In genomic region chrX:153728951-153729631, GRCh38 we compare ENCODE assay signal across 20 cellular contexts. TPM values are rescaled to one million over a fixed set of nuclear protein-coding genes. Genes with fewer than 3 reads are reported as not detected.
A peak's percentile ranks its signal among the peaks of the same experiment; 100 is the strongest.
DNase-seq lines count a peak whose midpoint lies in the region; ATAC-seq, FAIRE-seq and TF ChIP-seq lines count a peak whose summit lies in the region.
"Had no signal": no experiment of that assay in that cellular context is flagged by ENCODE, and none has a peak within 500 bp of the region (broad histone marks: within the 10 kb centered on the region; RNA-seq: fewer than 3 reads in every experiment).

No MANE protein-coding gene starts in this region.

- CTCF ChIA-PET in IMR-90 (lab: Yijun Ruan, JAX) = no interaction called here

- 0 out of 2 replicates have a peak, but pooled peaks cover 5% of the 10 kb centered on the region for H3K9me1 ChIP-seq in IMR-90 (ENCODE audit: insufficient read depth, low read length)

- H3K9me3 ChIP-seq in BLaER1 (peaks cover 78% of the 10 kb centered on the region), IMR-90 (ENCODE audit: control insufficient read depth, insufficient read depth, low read length) (no peaks in the 10 kb centered on the region; the same call in 1 of the 2 replicates), kidney (ENCODE audit: control insufficient read depth in 1 of 2, low read length in 2 of 2) (no peaks in the 10 kb centered on the region), trophoblast cell (ENCODE audit: insufficient read depth, low read depth, low read length) (no peaks in the 10 kb centered on the region)

- H3K27me3 ChIP-seq in BLaER1 (peaks cover 18% of the 10 kb centered on the region), IMR-90 (ENCODE audit: control insufficient read depth, insufficient read depth, low read length) (no peaks in the 10 kb centered on the region), trophoblast cell (ENCODE audit: insufficient read depth, low read length) (no peaks in the 10 kb centered on the region)

- H3K4me2 ChIP-seq in BLaER1 (peak overlapping the region; percentile 88), IMR-90 (ENCODE audit: low read depth, low read length) (no peak overlapping the region), trophoblast cell (ENCODE audit: low read length) (no peak overlapping the region)

- H4K12ac ChIP-seq in trophoblast cell (ENCODE audit: low read depth, low read length) = no peak overlapping the region

- H2BK12ac ChIP-seq in trophoblast cell (ENCODE audit: low read length) = no peak overlapping the region

- POLR2A ChIA-PET in IMR-90 (lab: Charles Lee; ENCODE audit: unreplicated experiment) = no interaction called here

- WGBS in IMR-90 (ENCODE audit: extremely low coverage in 2 of 2, insufficient read length in 1 of 2), 2 experiments = 80% methylated on average over 10 of the region's 23 CpGs; no CpG with 5 or more reads in 1 of the 2 experiments
- WGBS in trophoblast cell (ENCODE audit: extremely low coverage, insufficient coverage, insufficient read length) = no CpG with 5 or more reads among the region's 23 CpGs

- H3K9ac ChIP-seq in BLaER1 = no peak overlapping the region
- H3K9ac ChIP-seq in IMR-90 (ENCODE audit: low read depth, low read length) = no peak overlapping the region
- H3K9ac ChIP-seq in kidney (ENCODE audit: low read length in 2 of 2) = no peak overlapping the region
- H3K9ac ChIP-seq in trophoblast cell (ENCODE audit: low read length) = no peak overlapping the region

- H3K4me1 ChIP-seq in BLaER1 = peaks cover 37% of the 10 kb centered on the region
- peaks cover 15% of the 10 kb centered on the region for H3K4me1 ChIP-seq in IMR-90 (ENCODE audit: control insufficient read depth, insufficient read depth, low read length)
- H3K4me1 ChIP-seq in kidney (ENCODE audit: control insufficient read depth in 1 of 2, insufficient read depth in 1 of 2, low read depth in 1 of 2, low read length in 2 of 2) = peaks cover 8 to 30% of the 10 kb centered on the region in 2 donors
- peaks cover 26% of the 10 kb centered on the region in 2 experiments for H3K4me1 ChIP-seq in trophoblast cell (ENCODE audit: control insufficient read depth in 1 of 2, insufficient read depth in 2 of 2, low read length in 2 of 2)

- H4K91ac ChIP-seq in IMR-90 (ENCODE audit: insufficient read depth, low read depth, low read length) = no peak overlapping the region
- H4K91ac ChIP-seq in trophoblast cell (ENCODE audit: low read depth, low read length) = no peak overlapping the region

- TF ChIP-seq POLR2A in IMR-90 (IDR thresholded peaks at IDR 0.05; ENCODE audit: low read depth, low read length) = no peak

- TF ChIP-seq RAD21 in IMR-90 (IDR thresholded peaks at IDR 0.05; ENCODE audit: low read length) = no peak

- no peak for FAIRE-seq in kidney (lab: Jason Lieb, UNC)
- FAIRE-seq: D721Med, HTR-8/SVneo, K562 had no signal

- H2AK9ac ChIP-seq in IMR-90 (replicated peaks; ENCODE audit: low read depth, low read length, poor library complexity) = peak overlapping the region; percentile 16

- H2BK5ac ChIP-seq in IMR-90 (ENCODE audit: low read depth, low read length, poor library complexity, severe bottlenecking) (no peak overlapping the region), trophoblast cell (ENCODE audit: low read depth, low read length, poor library complexity) (no peak overlapping the region)

- peaks cover 4% of the 10 kb centered on the region for H3K79me2 ChIP-seq in trophoblast cell (ENCODE audit: control insufficient read depth, insufficient read depth, low read length, poor library complexity)

- in situ Hi-C loops in IMR-90 (cut with MboI; ENCODE audit: low sequenced_read_pairs) = no loop called here

- DNase-seq in IMR-90 (no peak), kidney (peak; percentile 71), trophoblast cell (peak; percentile 86 to 89)
- DNase-seq: ACHN; CD8-positive, alpha-beta T cell; COR-L47; DMS153; DND-41; GDM1; GOT3; H9 had no signal

- H2BK15ac ChIP-seq in IMR-90 (ENCODE audit: low read depth, low read length) = no peak overlapping the region

- H3K18ac ChIP-seq in IMR-90 (ENCODE audit: low read depth, low read length) (no peak overlapping the region), trophoblast cell (ENCODE audit: low read length) (no peak overlapping the region)

- no TSS peak for BruUV-seq in IMR-90 (replicated peaks; lab: Mats Ljungman, UMichigan)

- no peak overlapping the region for H2BK120ac ChIP-seq in IMR-90 (ENCODE audit: low read depth, low read length)
- no peak overlapping the region for H2BK120ac ChIP-seq in trophoblast cell (ENCODE audit: insufficient read depth, low read length, poor library complexity)

- H4K8ac ChIP-seq in IMR-90 (ENCODE audit: low read depth in 2 of 2, low read length in 2 of 2) (no peak overlapping the region), trophoblast cell (ENCODE audit: low read depth, low read length) (no peak overlapping the region)

- H3K14ac ChIP-seq in IMR-90 (replicated peaks; ENCODE audit: low read depth, low read length) = no peak overlapping the region
- no peak overlapping the region for H3K14ac ChIP-seq in trophoblast cell (ENCODE audit: low read length)

- H3K56ac ChIP-seq in IMR-90 (ENCODE audit: extremely low read depth, insufficient read depth, low read length) = no peak overlapping the region

- H3K27ac ChIP-seq in BLaER1 (peak overlapping the region; percentile 98; the same call in 1 of the 2 replicates), IMR-90 (ENCODE audit: insufficient read depth, low read length) (no peak overlapping the region), kidney (ENCODE audit: low read depth in 2 of 2, low read length in 2 of 2) (no peak overlapping the region), trophoblast cell (ENCODE audit: low read depth, low read length) (no peak overlapping the region)

- H3K4ac ChIP-seq in IMR-90 (ENCODE audit: low read depth, low read length) (no peak overlapping the region), trophoblast cell (ENCODE audit: low read depth, low read length) (no peak overlapping the region)

- no peak overlapping the region for H2AFZ ChIP-seq in IMR-90 (replicated peaks; ENCODE audit: low read length, poor library complexity)
- no peak overlapping the region for H2AFZ ChIP-seq in trophoblast cell (ENCODE audit: insufficient read depth, low read length, poor library complexity)

- H4K20me1 ChIP-seq in BLaER1 = peaks cover 13% of the 10 kb centered on the region
- H4K20me1 ChIP-seq in IMR-90 (ENCODE audit: insufficient read depth, low read length) = no peaks in the 10 kb centered on the region

- intact Hi-C loops in IMR-90 (cut with micrococcal nuclease) (no loop called here), kidney (cut with DNase I) (no loop called here)

- TF ChIP-seq CTCF in IMR-90 (conservative IDR thresholded peaks at IDR 0.05; ENCODE audit: low read depth, low read length) (no peak), kidney (IDR thresholded peaks at IDR 0.05; ENCODE audit: borderline replicate concordance, extremely low read depth, insufficient read depth) (no peak)

- no peak overlapping the region for H4K5ac ChIP-seq in IMR-90 (ENCODE audit: low read depth, low read length)

- H3K79me1 ChIP-seq in IMR-90 (ENCODE audit: low read depth in 1 of 2, low read length in 2 of 2) = peaks cover 0 to 19% of the 10 kb centered on the region in 2 experiments; a peak in 2 of 4 replicates
- peaks cover 29% of the 10 kb centered on the region for H3K79me1 ChIP-seq in trophoblast cell (ENCODE audit: low read length)

- H2BK20ac ChIP-seq in IMR-90 (ENCODE audit: low read depth, low read length) = no peak overlapping the region

- H3K4me3 ChIP-seq in BLaER1 (no peak overlapping the region), IMR-90 (ENCODE audit: insufficient read depth, low read depth, low read length) (no peak overlapping the region), kidney (ENCODE audit: low read length in 2 of 2) (no peak overlapping the region), trophoblast cell (ENCODE audit: low read depth, low read length) (no peak overlapping the region)
- H3K4me3 ChIP-seq: K562 had no signal

- H3K36me3 ChIP-seq in BLaER1 (peaks cover 55% of the 10 kb centered on the region), IMR-90 (ENCODE audit: control insufficient read depth, insufficient read depth, low read length) (peaks cover 2% of the 10 kb centered on the region; the same call in 1 of the 2 replicates), kidney (ENCODE audit: control insufficient read depth in 1 of 2, insufficient read depth in 2 of 2, low read length in 2 of 2) (no peaks in the 10 kb centered on the region), trophoblast cell (ENCODE audit: control insufficient read depth in 1 of 2, insufficient read depth in 2 of 2, low read length in 2 of 2) (no peaks in the 10 kb centered on the region)

- ATAC-seq in IMR-90 (ENCODE audit: low read depth) (no peak), HG02981 (IDR thresholded peaks at IDR 0.05; ENCODE audit: unreplicated experiment) (no peak), HG02852 (IDR thresholded peaks at IDR 0.05; ENCODE audit: unreplicated experiment) (no peak), GM18907 (IDR thresholded peaks at IDR 0.05; ENCODE audit: unreplicated experiment) (no peak), HG03280 (IDR thresholded peaks at IDR 0.05; ENCODE audit: unreplicated experiment) (no peak)
- ATAC-seq: CD8-positive, alpha-beta T cell; K562 had no signal

- H3K23ac ChIP-seq in IMR-90 (ENCODE audit: low read depth, low read length) = no peak overlapping the region
- H3K23ac ChIP-seq in trophoblast cell (ENCODE audit: low read length) = no peak overlapping the region

- dilution Hi-C loops in IMR-90 (cut with HindIII; ENCODE audit: low sequenced_read_pairs, unreplicated experiment) = no loop called here

- H2AK5ac ChIP-seq in IMR-90 (ENCODE audit: low read depth, low read length) (no peak overlapping the region), trophoblast cell (ENCODE audit: low read length) (no peak overlapping the region)

RNA-seq across cellular contexts. Expression of gene ABCD1, which starts 4.4 kb away (rescaled TPM):
- total RNA-seq in IMR-90 (2012; rRNA removed) (4.3 and 4.7 TPM in 2 replicates), kidney (13.7 TPM)
- polyA plus RNA-seq in IMR-90 (2012; rRNA removed) (7.0 and 8.3 TPM in 2 replicates), kidney (ENCODE audit: insufficient read depth, low read depth, low replicate concordance) (5.2 TPM)
- polyA plus RNA-seq in IMR-90 (2012; cell fraction: cytosol; rRNA removed) = 7.5 and 11.5 TPM in 2 replicates
- 11.4 and 27.2 TPM in 2 replicates for polyA plus RNA-seq in IMR-90 (2012; cell fraction: nucleus; rRNA removed; ENCODE audit: low replicate concordance)
- polyA plus RNA-seq in trophoblast cell (2013) = 21.5 and 22.9 TPM in 2 replicates

RNA-seq across cellular contexts. Expression of gene BCAP31, which starts 4.9 kb away (rescaled TPM):
- 166 and 244 TPM in 2 replicates for total RNA-seq in IMR-90 (2012; rRNA removed)
- polyA plus RNA-seq in IMR-90 (2012; rRNA removed) = 125 and 131 TPM in 2 replicates
- polyA plus RNA-seq in IMR-90 (2012; cell fraction: cytosol; rRNA removed) = 118 and 139 TPM in 2 replicates
- 56.8 and 80.0 TPM in 2 replicates for polyA plus RNA-seq in IMR-90 (2012; cell fraction: nucleus; rRNA removed; ENCODE audit: low replicate concordance)
- 218 TPM for total RNA-seq in kidney
- 246 TPM for polyA plus RNA-seq in kidney (ENCODE audit: insufficient read depth, low read depth, low replicate concordance)
- 133 and 142 TPM in 2 replicates for polyA plus RNA-seq in trophoblast cell (2013)

RNA-seq across cellular contexts. Expression of gene PLXNB3, which starts 35.0 kb away (rescaled TPM):
- total RNA-seq in IMR-90 (2012; rRNA removed) (0.36 and 1.7 TPM in 2 replicates), kidney (5.6 TPM)
- polyA plus RNA-seq in IMR-90 (2012; rRNA removed) (22.3 and 26.9 TPM in 2 replicates), kidney (ENCODE audit: insufficient read depth, low read depth, low replicate concordance) (2.2 TPM)
- 9.9 and 21.3 TPM in 2 replicates for polyA plus RNA-seq in IMR-90 (2012; cell fraction: cytosol; rRNA removed)
- polyA plus RNA-seq in IMR-90 (2012; cell fraction: nucleus; rRNA removed; ENCODE audit: low replicate concordance) = 117 and 388 TPM in 2 replicates
- polyA plus RNA-seq in trophoblast cell (2013) = 0.23 and 0.33 TPM in 2 replicates
- polyA plus RNA-seq: CD14-positive monocyte had no signal

RNA-seq across cellular contexts. Expression of gene SLC6A8, which starts 41.4 kb away (rescaled TPM):
- total RNA-seq in IMR-90 (2012; rRNA removed) = 6.7 and 7.2 TPM in 2 replicates
- polyA plus RNA-seq in IMR-90 (2012; rRNA removed) = 21.1 and 25.5 TPM in 2 replicates
- 15.6 and 31.1 TPM in 2 replicates for polyA plus RNA-seq in IMR-90 (2012; cell fraction: cytosol; rRNA removed)
- 48.5 and 108 TPM in 2 replicates for polyA plus RNA-seq in IMR-90 (2012; cell fraction: nucleus; rRNA removed; ENCODE audit: low replicate concordance)
- total RNA-seq in kidney = 110 TPM
- polyA plus RNA-seq in kidney (ENCODE audit: insufficient read depth, low read depth, low replicate concordance) = 79.7 TPM
- polyA plus RNA-seq in trophoblast cell (2013) = 39.7 and 43.0 TPM in 2 replicates

RNA-seq across cellular contexts. Expression of gene SRPK3, which starts 51.8 kb away (rescaled TPM):
- total RNA-seq in IMR-90 (2012; rRNA removed) (0.36 and 0.56 TPM in 2 replicates), kidney (1.1 TPM)
- polyA plus RNA-seq in IMR-90 (2012; rRNA removed) (0.34 and 0.70 TPM in 2 replicates), kidney (ENCODE audit: insufficient read depth, low read depth, low replicate concordance) (0.58 TPM)
- 0.32 and 1.1 TPM in 2 replicates for polyA plus RNA-seq in IMR-90 (2012; cell fraction: cytosol; rRNA removed)
- 2.9 and 5.6 TPM in 2 replicates for polyA plus RNA-seq in IMR-90 (2012; cell fraction: nucleus; rRNA removed; ENCODE audit: low replicate concordance)
- polyA plus RNA-seq in trophoblast cell (2013) = not detected in 2 replicates
- total RNA-seq: CD8-positive, alpha-beta T cell; H9 had no signal
- polyA plus RNA-seq: CD14-positive monocyte had no signal
